In genomic region chr19:40716655-40717324, GRCh38 we compare ENCODE assay signal across 1 cellular context.
TF ChIP-seq lines count a peak whose summit lies in the region.

COQ8B (minus strand) TSS chr19:40716886; CDS start chr19:40714632, 2,254 bp downstream.
ITPKC (plus strand) TSS chr19:40717112; CDS start chr19:40717136, 24 bp downstream.

TF ChIP-seq in HepG2, 621 proteins besides CTCF, POLR2A, EP300 and RAD21 (continued from another document and continues in another):
- TF ChIP-seq SP140L (CRISPR knock-in tag; IDR thresholded peaks at IDR 0.05; ENCODE audit: borderline replicate concordance) (no peak), TEAD2 (CRISPR knock-in tag; IDR thresholded peaks at IDR 0.05) (no peak), ZNF234 (CRISPR knock-in tag; conservative IDR thresholded peaks at IDR 0.05) (no peak), ZNF607 (CRISPR knock-in tag; IDR thresholded peaks at IDR 0.05; ENCODE audit: borderline replicate concordance) (peak; percentile 81), ZNF792 (CRISPR knock-in tag; IDR thresholded peaks at IDR 0.05) (no peak), ZNF746 (CRISPR knock-in tag; IDR thresholded peaks at IDR 0.05) (no peak), ZNF383 (CRISPR knock-in tag; IDR thresholded peaks at IDR 0.05; ENCODE audit: borderline replicate concordance) (no peak), ZNF468 (CRISPR knock-in tag; IDR thresholded peaks at IDR 0.05) (no peak), ZNF740 (CRISPR knock-in tag; IDR thresholded peaks at IDR 0.05) (no peak), ZNF446 (CRISPR knock-in tag; IDR thresholded peaks at IDR 0.05) (no peak), ZNF430 (CRISPR knock-in tag; IDR thresholded peaks at IDR 0.05) (peak; percentile 12; the same call in 1 of the 2 replicates), DZIP1 (CRISPR knock-in tag; IDR thresholded peaks at IDR 0.05) (no peak), HNRNPUL1 (IDR thresholded peaks at IDR 0.05; ENCODE audit: low read depth, low read length) (no peak), FOXP4 (CRISPR knock-in tag; IDR thresholded peaks at IDR 0.05) (no peak; the same call in 1 of the 2 replicates), SMAD1 (CRISPR knock-in tag; IDR thresholded peaks at IDR 0.05; ENCODE audit: borderline replicate concordance, low read depth) (no peak), ZNF280D (CRISPR knock-in tag; IDR thresholded peaks at IDR 0.05) (no peak), ZNF20 (CRISPR knock-in tag; IDR thresholded peaks at IDR 0.05) (peak; percentile 89), ZNF142 (CRISPR knock-in tag; IDR thresholded peaks at IDR 0.05) (peak; percentile 61), AFF4 (CRISPR knock-in tag; IDR thresholded peaks at IDR 0.05) (no peak), MAF1 (CRISPR knock-in tag; IDR thresholded peaks at IDR 0.05; ENCODE audit: borderline replicate concordance) (no peak), FOXP1 (IDR thresholded peaks at IDR 0.05) (no peak), FOXP1 (CRISPR knock-in tag; IDR thresholded peaks at IDR 0.05) (0 out of 2 replicates have a peak, but pooled peaks have one; percentile 6), ZNF510 (CRISPR knock-in tag; IDR thresholded peaks at IDR 0.05; ENCODE audit: low read depth) (no peak), ZNF138 (CRISPR knock-in tag; IDR thresholded peaks at IDR 0.05; ENCODE audit: low read depth) (no peak), ZNF329 (CRISPR knock-in tag; IDR thresholded peaks at IDR 0.05; ENCODE audit: low read depth) (no peak), ZNF124 (CRISPR knock-in tag; IDR thresholded peaks at IDR 0.05) (no peak), EED (CRISPR knock-in tag; IDR thresholded peaks at IDR 0.05) (no peak), RNF2 (conservative IDR thresholded peaks at IDR 0.05; ENCODE audit: low read depth) (no peak), ZFP41 (CRISPR knock-in tag; IDR thresholded peaks at IDR 0.05; ENCODE audit: borderline replicate concordance) (no peak), ZNF678 (CRISPR knock-in tag; IDR thresholded peaks at IDR 0.05) (no peak), ZFP1 (CRISPR knock-in tag; IDR thresholded peaks at IDR 0.05) (no peak), PBX2 (CRISPR knock-in tag; IDR thresholded peaks at IDR 0.05) (no peak), SAFB2 (CRISPR knock-in tag; IDR thresholded peaks at IDR 0.05; ENCODE audit: borderline replicate concordance, low read depth) (no peak), ZNF496 (CRISPR knock-in tag; IDR thresholded peaks at IDR 0.05; ENCODE audit: insufficient replicate concordance) (no peak), ATF4 (CRISPR knock-in tag; IDR thresholded peaks at IDR 0.05) (no peak), ZNF331 (CRISPR knock-in tag; IDR thresholded peaks at IDR 0.05) (no peak), ZNF557 (CRISPR knock-in tag; IDR thresholded peaks at IDR 0.05) (no peak), ARID3A (IDR thresholded peaks at IDR 0.05; ENCODE audit: low read depth, low read length) (no peak), SMARCE1 (IDR thresholded peaks at IDR 0.05; ENCODE audit: borderline replicate concordance) (no peak), ETV5 (CRISPR knock-in tag; IDR thresholded peaks at IDR 0.05; ENCODE audit: borderline replicate concordance) (peak; percentile 85), SMAD3 (CRISPR knock-in tag; IDR thresholded peaks at IDR 0.05) (no peak)
